ENCODE assay signal across 11 cellular contexts in genomic region chr4:169618286-169618685, GRCh38. TPM values are rescaled to one million over a fixed set of nuclear protein-coding genes. Genes with fewer than 3 reads are reported as not detected.
A peak's percentile ranks its signal among the peaks of the same experiment; 100 is the strongest.
DNase-seq lines count a peak whose midpoint lies in the region; ATAC-seq, FAIRE-seq and TF ChIP-seq lines count a peak whose summit lies in the region.
"Had no signal": no experiment of that assay in that cellular context is flagged by ENCODE, and none has a peak within 500 bp of the region (broad histone marks: within the 10 kb centered on the region; RNA-seq: fewer than 3 reads in every experiment).

No MANE protein-coding gene starts in this region.

- H3K9me2 ChIP-seq in Loucy (replicated peaks; ENCODE audit: low read depth, low read length): no peaks in the 10 kb centered on the region

- H3K9me1 ChIP-seq in K562 (ENCODE audit: control insufficient read depth, insufficient read depth, low read length): no peaks in the 10 kb centered on the region

- H3K36me3 ChIP-seq in Loucy (ENCODE audit: insufficient read depth, low read length): no peaks in the 10 kb centered on the region
- H3K36me3 ChIP-seq in K562 (ENCODE audit: control insufficient read depth, insufficient read depth, low read length): no peaks in the 10 kb centered on the region

- no peaks in the 10 kb centered on the region for H3K27me3 Mint-ChIP-seq in natural killer cell treated with Interleukin-12 subunit alpha and Interleukin-12 subunit beta and Interleukin-15 and Interleukin-18, amount 100 ng/mL, for 72 hours
- peaks cover 2% of the 10 kb centered on the region for H3K27me3 Mint-ChIP-seq in endothelial cell (ENCODE audit: unreplicated experiment)

- peak overlapping the region; percentile 94 to 99 for H3K27ac Mint-ChIP-seq in natural killer cell treated with Interleukin-12 subunit alpha and Interleukin-12 subunit beta and Interleukin-15 and Interleukin-18, amount 100 ng/mL, for 72 hours
- no peak overlapping the region for H3K27ac Mint-ChIP-seq in endothelial cell (ENCODE audit: unreplicated experiment)

- H3K4me1 Mint-ChIP-seq in natural killer cell treated with Interleukin-12 subunit alpha and Interleukin-12 subunit beta and Interleukin-15 and Interleukin-18, amount 100 ng/mL, for 72 hours (ENCODE audit: low read depth in 2 of 2): peaks cover 37 to 47% of the 10 kb centered on the region in 2 donors
- H3K4me1 Mint-ChIP-seq in endothelial cell (ENCODE audit: unreplicated experiment): peaks cover 20% of the 10 kb centered on the region

- peak overlapping the region; percentile 74 for H2AFZ ChIP-seq in Loucy (ENCODE audit: low read length)
- H2AFZ ChIP-seq in K562 (ENCODE audit: low read depth, low read length): peak overlapping the region; percentile 90

- BruUV-seq in K562 (replicated peaks; lab: Mats Ljungman, UMichigan): no TSS peak

- CTCF ChIA-PET in K562 (lab: Yijun Ruan, JAX; ENCODE audit: low intra/inter-chr PET ratio): no interaction called here

- peak overlapping the region; percentile 98 for H3K27ac ChIP-seq in K562 (ENCODE audit: extremely low read depth, low read depth, low read length)

- no peak for TF ChIP-seq RAD21 in K562 (CRISPR knock-in tag; conservative IDR thresholded peaks at IDR 0.05 in 1 of 2, IDR thresholded peaks at IDR 0.05 in 1 of 2)

- POLR2A ChIA-PET in K562 (lab: Yijun Ruan, JAX): interaction anchor here (2.9 kb wide), 1 partner anchor 42 kb away, joined by 36 read pairs; no protein-coding TSS in a partner anchor

- H4K20me1 ChIP-seq in Loucy (ENCODE audit: insufficient read depth, low read length, poor library complexity, severe bottlenecking) (peaks cover 27% of the 10 kb centered on the region), K562 (replicated peaks; ENCODE audit: control insufficient read depth, insufficient read depth, low read length) (no peaks in the 10 kb centered on the region)

- H3K27me3 ChIP-seq in Loucy (ENCODE audit: insufficient read depth, low read length, poor library complexity, severe bottlenecking): no peaks in the 10 kb centered on the region
- H3K27me3 ChIP-seq in K562 (ENCODE audit: control insufficient read depth in 2 of 2, insufficient read depth in 2 of 2, low read length in 2 of 2): no peaks in the 10 kb centered on the region

- H3K36me3 Mint-ChIP-seq in natural killer cell treated with Interleukin-12 subunit alpha and Interleukin-12 subunit beta and Interleukin-15 and Interleukin-18, amount 100 ng/mL, for 72 hours: no peaks in the 10 kb centered on the region
- no peaks in the 10 kb centered on the region for H3K36me3 Mint-ChIP-seq in endothelial cell (ENCODE audit: low read depth, unreplicated experiment)

- ATAC-seq in K562 (no peak), HG03159 (IDR thresholded peaks at IDR 0.05; ENCODE audit: unreplicated experiment) (no peak), GM21526 (IDR thresholded peaks at IDR 0.05; ENCODE audit: low FRiP score, unreplicated experiment) (no peak)
- ATAC-seq in natural killer cell treated with Interleukin-12 subunit alpha and Interleukin-12 subunit beta and Interleukin-15 and Interleukin-18, amount 100 ng/mL, for 72 hours: no peak

- peak overlapping the region; percentile 5 for H3K4me3 ChIP-seq in Loucy (ENCODE audit: low read length, poor library complexity, severe bottlenecking)
- no peak overlapping the region for H3K4me3 ChIP-seq in K562

- peak; percentile 66 for DNase-seq in EH (ENCODE audit: low read depth)
- DNase-seq in K562 (ENCODE audit: extremely low read depth in 1 of 4, low spot score in 3 of 4): no peak
- DNase-seq in natural killer cell treated with Interleukin-12 subunit alpha and Interleukin-12 subunit beta and Interleukin-15 and Interleukin-18, amount 100 ng/mL, for 72 hours (ENCODE audit: low spot score): no peak
- DNase-seq in endothelial cell (ENCODE audit: low spot score): no peak
- DNase-seq: DMS53; NCI-H2081 treated with DMSO at 0.1 percent for 48 hours; stimulated activated CD4-positive, alpha-beta T cell treated with anti-CD3 and anti-CD28 coated beads, Interleukin-2, amount 100 ng/mL, for 24 hours; T-helper 9 cell had no signal

- 16% methylated on average over 3 of the region's 3 CpGs for WGBS in K562 (ENCODE audit: insufficient coverage, low coverage, missing lambda C conversion rate)

- H3K4me1 ChIP-seq in Loucy (ENCODE audit: insufficient read depth, low read length, poor library complexity, severe bottlenecking): peaks cover 34% of the 10 kb centered on the region
- peaks cover 4 to 35% of the 10 kb centered on the region in 2 experiments; a peak in 4 of 5 replicates for H3K4me1 ChIP-seq in K562 (replicated peaks in 1 of 2; ENCODE audit: control insufficient read depth in 2 of 2, insufficient read depth in 2 of 2, low read length in 2 of 2)

- H3K4me2 ChIP-seq in Loucy (ENCODE audit: low read depth, low read length, poor library complexity, severe bottlenecking) (peak overlapping the region; percentile 40), K562 (ENCODE audit: insufficient read depth, low read length) (peak overlapping the region; percentile 94)

- H3K9me3 Mint-ChIP-seq in natural killer cell treated with Interleukin-12 subunit alpha and Interleukin-12 subunit beta and Interleukin-15 and Interleukin-18, amount 100 ng/mL, for 72 hours: no peaks in the 10 kb centered on the region
- H3K9me3 Mint-ChIP-seq in endothelial cell (ENCODE audit: unreplicated experiment): peaks cover 4% of the 10 kb centered on the region

- no peaks in the 10 kb centered on the region for H3K9me3 ChIP-seq in Loucy (ENCODE audit: insufficient read depth, low read depth, low read length)
- H3K9me3 ChIP-seq in K562 (replicated peaks; ENCODE audit: control insufficient read depth, insufficient read depth, low read depth, low read length): no peaks in the 10 kb centered on the region

- in situ Hi-C loops in K562 (cut with MboI): loop anchor here (10.0 to 25.0 kb wide), 2 partner anchors 137 to 419 kb away; partner anchors contain the start of genes HPF1 and MFAP3L

- peak overlapping the region; percentile 99 for H3K4me3 Mint-ChIP-seq in natural killer cell treated with Interleukin-12 subunit alpha and Interleukin-12 subunit beta and Interleukin-15 and Interleukin-18, amount 100 ng/mL, for 72 hours
- H3K4me3 Mint-ChIP-seq in endothelial cell (ENCODE audit: unreplicated experiment): no peak overlapping the region

- TF ChIP-seq EP300 in K562 (IDR thresholded peaks at IDR 0.05; ENCODE audit: low read length): no peak

- TF ChIP-seq POLR2A in K562 (conservative IDR thresholded peaks at IDR 0.05): no peak

- TF ChIP-seq CTCF in Loucy (conservative IDR thresholded peaks at IDR 0.05; ENCODE audit: low read length): no peak
- no peak for TF ChIP-seq CTCF in K562 (IDR thresholded peaks at IDR 0.05 in 2 of 3, conservative IDR thresholded peaks at IDR 0.05 in 1 of 3; ENCODE audit: insufficient read depth in 2 of 3, low read depth in 1 of 3, low read length in 3 of 3)
- TF ChIP-seq CTCF in endothelial cell (IDR thresholded peaks at IDR 0.05; ENCODE audit: unreplicated experiment): no peak

- H3F3A ChIP-seq in Loucy (ENCODE audit: low read depth): 0 out of 2 replicates have a peak, but pooled peaks cover 3% of the 10 kb centered on the region

- intact Hi-C loops in K562 (cut with micrococcal nuclease): no loop called here

- H3K79me2 ChIP-seq in Loucy (ENCODE audit: insufficient read depth, low read length): peaks cover 25% of the 10 kb centered on the region
- H3K79me2 ChIP-seq in K562 (ENCODE audit: control insufficient read depth, insufficient read depth, low read length): peaks cover 47% of the 10 kb centered on the region

- H3K9ac ChIP-seq in Loucy (ENCODE audit: low read depth, low read length, poor library complexity, severe bottlenecking) (no peak overlapping the region), K562 (ENCODE audit: insufficient read depth in 1 of 2, low read depth in 2 of 2, low read length in 2 of 2) (peak overlapping the region in 1 of 2 experiments; percentile 91; a peak in 1 of 4 replicates)

- FAIRE-seq in K562 (lab: Jason Lieb, UNC): no peak

RNA-seq across cellular contexts. Expression of gene CLCN3, which starts 2.1 kb away (rescaled TPM):
- total RNA-seq in K562 (2011; cell fraction: chromatin; rRNA removed; ENCODE audit: low replicate concordance): 50.5 and 176 TPM in 2 replicates
- 36.2 and 41.2 TPM in 2 replicates for total RNA-seq in K562 (2011; cell fraction: nucleolus; rRNA removed)
- total RNA-seq in K562 (2011; cell fraction: nucleoplasm; rRNA removed): 79.1 and 117 TPM in 2 replicates
- 28.0 and 28.4 TPM in 2 replicates for total RNA-seq in K562 (2014; rRNA removed)
- 48.1 and 60.1 TPM in 2 replicates for total RNA-seq in K562 (2014; rRNA removed; fragmentation: Illumina TruSeq; extraction: Trizol)
- total RNA-seq in K562 (2015; rRNA removed; fragmentation: Illumina TruSeq; extraction: Trizol): 38.2 and 38.5 TPM in 2 replicates
- total RNA-seq in K562 (2021): 44.8 and 46.3 TPM in 2 replicates
- 46.9 and 60.6 TPM in 2 replicates for polyA plus RNA-seq in K562 (2011; rRNA removed)
- polyA plus RNA-seq in K562 (2011; cell fraction: cytosol; rRNA removed): 18.1 and 24.5 TPM in 2 replicates
- 15.1 and 21.3 TPM in 2 replicates for polyA plus RNA-seq in K562 (2011; cell fraction: nucleus; rRNA removed)
- polyA plus RNA-seq in K562 (2012): 28.2 and 30.6 TPM in 2 replicates
- polyA plus RNA-seq in K562 (2014; fragmentation: Illumina TruSeq; extraction: Trizol): 35.1 and 43.6 TPM in 2 replicates
- 10 to 100 TPM; 12.7 to 22.8 TPM for polyA plus RNA-seq in K562 (2014; fragmentation: Nextera tagmentation; extraction: Ambion mirVana)
- polyA plus RNA-seq in K562 (2014; rRNA removed): 30.8 and 35.5 TPM in 2 replicates
- polyA minus RNA-seq in K562 (2011; rRNA and poly(A)+ RNA removed): 169 and 177 TPM in 2 replicates
- polyA minus RNA-seq in K562 (2011; cell fraction: cytosol; rRNA and poly(A)+ RNA removed): 28.0 and 38.7 TPM in 2 replicates
- 23.8 and 47.7 TPM in 2 replicates for polyA minus RNA-seq in K562 (2011; cell fraction: nucleus; rRNA and poly(A)+ RNA removed)
- total RNA-seq in natural killer cell treated with Interleukin-12 subunit alpha and Interleukin-12 subunit beta and Interleukin-15 and Interleukin-18, amount 100 ng/mL, for 72 hours: 10 to 100 TPM; 21.8 to 24.9 TPM
- 58.0 TPM for total RNA-seq in endothelial cell (ENCODE audit: unreplicated experiment)

RNA-seq across cellular contexts. Expression of gene NEK1, which starts 5.9 kb away (rescaled TPM):
- 29.0 and 61.5 TPM in 2 replicates for total RNA-seq in K562 (2011; cell fraction: chromatin; rRNA removed; ENCODE audit: low replicate concordance)
- total RNA-seq in K562 (2011; cell fraction: nucleolus; rRNA removed): 20.3 and 30.8 TPM in 2 replicates
- total RNA-seq in K562 (2011; cell fraction: nucleoplasm; rRNA removed): 35.7 and 51.3 TPM in 2 replicates
- total RNA-seq in K562 (2014; rRNA removed) (7.1 and 8.3 TPM in 2 replicates), K562 (2014; rRNA removed; fragmentation: Illumina TruSeq; extraction: Trizol) (10.7 and 11.9 TPM in 2 replicates), K562 (2015; rRNA removed; fragmentation: Illumina TruSeq; extraction: Trizol) (9.2 and 10.3 TPM in 2 replicates), K562 (2021) (15.7 and 18.2 TPM in 2 replicates), endothelial cell (ENCODE audit: unreplicated experiment) (12.5 TPM)
- polyA plus RNA-seq in K562 (2011; rRNA removed) (12.0 and 12.7 TPM in 2 replicates), K562 (2014; fragmentation: Illumina TruSeq; extraction: Trizol) (13.5 and 15.2 TPM in 2 replicates), K562 (2014; fragmentation: Nextera tagmentation; extraction: Ambion mirVana) (1 to 10 TPM; 6.2 to 9.0 TPM), K562 (2014; rRNA removed) (9.8 and 11.2 TPM in 2 replicates)
- 3.3 and 5.6 TPM in 2 replicates for polyA plus RNA-seq in K562 (2011; cell fraction: cytosol; rRNA removed)
- polyA plus RNA-seq in K562 (2011; cell fraction: nucleus; rRNA removed): 10.7 and 12.7 TPM in 2 replicates
- polyA plus RNA-seq in K562 (2012): 8.9 and 13.0 TPM in 2 replicates
- polyA minus RNA-seq in K562 (2011; rRNA and poly(A)+ RNA removed): 21.3 and 22.2 TPM in 2 replicates
- 4.9 and 10.8 TPM in 2 replicates for polyA minus RNA-seq in K562 (2011; cell fraction: cytosol; rRNA and poly(A)+ RNA removed)
- 27.1 and 36.1 TPM in 2 replicates for polyA minus RNA-seq in K562 (2011; cell fraction: nucleus; rRNA and poly(A)+ RNA removed)
- total RNA-seq in natural killer cell treated with Interleukin-12 subunit alpha and Interleukin-12 subunit beta and Interleukin-15 and Interleukin-18, amount 100 ng/mL, for 72 hours: 10 to 100 TPM in 1 of 2 donors, 1 to 10 TPM in 1; 9.8 to 20.6 TPM
